ENCODE assay signal across 1 cellular context in the genomic region with DNA sequence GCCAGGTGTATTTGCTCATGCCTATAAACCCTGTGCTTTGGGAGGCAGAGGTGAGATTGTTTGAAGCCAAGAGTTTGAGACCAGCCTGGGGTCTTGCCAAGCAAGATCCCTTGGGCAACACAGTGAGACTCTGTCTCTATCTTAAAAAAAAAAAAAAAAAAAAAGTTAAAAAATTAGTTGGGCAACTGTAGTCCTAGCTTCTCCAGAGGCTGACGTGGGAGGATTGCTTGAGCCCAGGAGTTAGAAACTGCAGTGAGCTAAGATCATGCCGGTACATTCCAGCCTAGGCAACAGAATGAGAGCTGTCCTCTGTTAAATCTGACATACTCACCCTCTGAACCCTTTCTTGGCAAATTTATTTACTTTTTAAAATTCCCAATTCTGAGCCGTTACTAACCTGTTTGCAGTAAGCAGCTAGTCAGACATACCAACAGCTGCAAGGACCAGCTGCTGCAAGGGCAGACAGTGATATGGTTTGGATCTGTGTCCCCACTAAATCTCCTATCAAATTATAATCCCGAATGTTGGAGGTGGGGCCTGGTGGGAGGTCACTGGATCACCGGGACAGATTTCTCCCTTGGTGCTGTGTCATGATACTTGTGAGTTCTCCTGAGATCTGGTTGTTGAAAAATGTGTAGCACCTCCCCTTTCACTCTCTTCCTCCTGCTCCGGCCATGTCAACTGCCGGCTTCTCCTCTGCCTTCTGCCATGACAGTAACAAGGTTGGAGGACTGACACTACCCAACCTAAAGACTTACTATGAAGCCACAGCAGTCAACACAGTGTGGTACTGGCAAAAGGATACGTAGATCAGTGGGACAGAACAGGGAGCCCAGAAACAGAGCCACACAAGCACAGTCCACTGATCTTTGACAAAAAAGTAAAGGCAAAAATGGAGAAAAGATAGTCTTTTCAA.
TF ChIP-seq lines count a peak whose summit lies in the region.

No MANE protein-coding gene starts in this region.

TF ChIP-seq in GM12878, 131 proteins besides CTCF, POLR2A, EP300 and RAD21 (continued from another document):
- TF ChIP-seq CBX5 (IDR thresholded peaks at IDR 0.05; ENCODE audit: low read depth) (no peak), IRF4 (IDR thresholded peaks at IDR 0.05; ENCODE audit: low read depth, low read length) (no peak), SMAD5 (IDR thresholded peaks at IDR 0.05; ENCODE audit: low read depth) (no peak), JUNB (IDR thresholded peaks at IDR 0.05) (no peak), RELA (IDR thresholded peaks at IDR 0.05; ENCODE audit: borderline replicate concordance, partially characterized antibody) (no peak), RBBP5 (conservative IDR thresholded peaks at IDR 0.05) (no peak), CEBPB (IDR thresholded peaks at IDR 0.05; ENCODE audit: borderline replicate concordance in 1 of 2, low read depth in 2 of 2, low read length in 2 of 2) (no peak)
- TF ChIP-seq, protein P1, sequence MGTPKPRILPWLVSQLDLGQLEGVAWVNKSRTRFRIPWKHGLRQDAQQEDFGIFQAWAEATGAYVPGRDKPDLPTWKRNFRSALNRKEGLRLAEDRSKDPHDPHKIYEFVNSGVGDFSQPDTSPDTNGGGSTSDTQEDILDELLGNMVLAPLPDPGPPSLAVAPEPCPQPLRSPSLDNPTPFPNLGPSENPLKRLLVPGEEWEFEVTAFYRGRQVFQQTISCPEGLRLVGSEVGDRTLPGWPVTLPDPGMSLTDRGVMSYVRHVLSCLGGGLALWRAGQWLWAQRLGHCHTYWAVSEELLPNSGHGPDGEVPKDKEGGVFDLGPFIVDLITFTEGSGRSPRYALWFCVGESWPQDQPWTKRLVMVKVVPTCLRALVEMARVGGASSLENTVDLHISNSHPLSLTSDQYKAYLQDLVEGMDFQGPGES (IDR thresholded peaks at IDR 0.05), result no peak
- TF ChIP-seq, protein P2, sequence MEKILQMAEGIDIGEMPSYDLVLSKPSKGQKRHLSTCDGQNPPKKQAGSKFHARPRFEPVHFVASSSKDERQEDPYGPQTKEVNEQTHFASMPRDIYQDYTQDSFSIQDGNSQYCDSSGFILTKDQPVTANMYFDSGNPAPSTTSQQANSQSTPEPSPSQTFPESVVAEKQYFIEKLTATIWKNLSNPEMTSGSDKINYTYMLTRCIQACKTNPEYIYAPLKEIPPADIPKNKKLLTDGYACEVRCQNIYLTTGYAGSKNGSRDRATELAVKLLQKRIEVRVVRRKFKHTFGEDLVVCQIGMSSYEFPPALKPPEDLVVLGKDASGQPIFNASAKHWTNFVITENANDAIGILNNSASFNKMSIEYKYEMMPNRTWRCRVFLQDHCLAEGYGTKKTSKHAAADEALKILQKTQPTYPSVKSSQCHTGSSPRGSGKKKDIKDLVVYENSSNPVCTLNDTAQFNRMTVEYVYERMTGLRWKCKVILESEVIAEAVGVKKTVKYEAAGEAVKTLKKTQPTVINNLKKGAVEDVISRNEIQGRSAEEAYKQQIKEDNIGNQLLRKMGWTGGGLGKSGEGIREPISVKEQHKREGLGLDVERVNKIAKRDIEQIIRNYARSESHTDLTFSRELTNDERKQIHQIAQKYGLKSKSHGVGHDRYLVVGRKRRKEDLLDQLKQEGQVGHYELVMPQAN (conservative IDR thresholded peaks at IDR 0.05), result no peak
